In the genomic region with DNA sequence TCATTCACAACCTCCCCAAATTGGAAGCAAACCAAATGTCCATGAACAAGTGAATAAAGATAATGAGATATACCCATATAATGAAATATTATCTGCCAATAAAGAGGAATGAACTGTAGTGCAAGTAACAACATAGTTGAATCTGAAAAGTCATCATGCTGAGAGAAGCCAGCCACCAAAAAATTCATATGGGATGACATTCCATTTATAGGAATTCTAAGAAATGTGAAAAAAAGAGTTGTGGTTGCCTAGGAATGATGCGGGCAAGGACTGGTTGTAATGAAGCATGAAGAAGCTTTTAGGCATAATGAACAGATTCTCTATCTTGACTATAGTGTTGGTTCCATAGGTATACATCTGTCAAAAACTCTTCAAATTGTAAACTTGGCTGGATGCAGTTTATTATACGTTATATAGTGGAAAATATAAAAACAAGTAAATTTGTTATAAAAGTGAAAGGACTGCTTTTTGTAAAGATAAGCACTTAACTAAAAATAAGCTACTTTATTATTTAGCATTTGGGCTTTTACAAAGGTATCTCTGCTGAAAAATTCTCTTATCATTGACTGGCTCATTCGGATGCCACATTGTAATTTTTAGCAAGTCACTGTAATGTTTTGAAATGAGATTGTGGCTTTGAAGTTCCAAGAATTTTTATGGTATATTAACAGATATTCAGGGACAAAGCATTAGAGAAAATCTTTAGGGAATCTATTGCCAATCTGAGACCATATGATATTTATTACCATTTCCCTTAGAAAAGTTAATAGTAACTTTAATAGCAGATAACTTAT, we compare ENCODE assay signal across 25 cellular contexts. TPM values are rescaled to one million over a fixed set of nuclear protein-coding genes. Genes with fewer than 3 reads are reported as not detected.
DNase-seq lines count a peak whose midpoint lies in the region; ATAC-seq and TF ChIP-seq lines count a peak whose summit lies in the region.
"Had no signal": no experiment of that assay in that cellular context is flagged by ENCODE, and none has a peak within 500 bp of the region (broad histone marks: within the 10 kb centered on the region; RNA-seq: fewer than 3 reads in every experiment).

No MANE protein-coding gene starts in this region.

- no peak overlapping the region for H3K9ac ChIP-seq in mammary epithelial cell (ENCODE audit: insufficient read depth, low read length)

- H3K27ac ChIP-seq in PC-9 (peak overlapping the region; percentile 7; the same call in 1 of the 2 replicates), mammary epithelial cell (ENCODE audit: insufficient read depth, low read depth, low read length) (no peak overlapping the region), osteoblast (ENCODE audit: low read depth, low read length) (peak overlapping the region; percentile 16)
- H3K27ac ChIP-seq: HL-60, thoracic aorta had no signal

- no peaks in the 10 kb centered on the region for H3K9me2 ChIP-seq in PC-9 (ENCODE audit: insufficient read depth)

- intact Hi-C loops in PC-9 (cut with micrococcal nuclease; ENCODE audit: unreplicated experiment) = loop anchor here (5.0 kb wide), 1 partner anchor 330 kb away; no protein-coding TSS in a partner anchor
- intact Hi-C loops in mammary epithelial cell (cut with micrococcal nuclease) = no loop called here

- WGBS in mammary epithelial cell (ENCODE audit: low coverage, missing lambda C conversion rate) = 100% methylated on average over 3 of the region's 3 CpGs

- no peak overlapping the region for H3K4me2 ChIP-seq in PC-9
- H3K4me2 ChIP-seq in mammary epithelial cell (ENCODE audit: insufficient read depth, low read depth, low read length) = no peak overlapping the region
- no peak overlapping the region for H3K4me2 ChIP-seq in osteoblast (ENCODE audit: insufficient read depth, low read length)

- no peak overlapping the region for H2AFZ ChIP-seq in PC-9
- H2AFZ ChIP-seq in mammary epithelial cell (ENCODE audit: low read depth, low read length) = no peak overlapping the region
- H2AFZ ChIP-seq in osteoblast (ENCODE audit: low read length) = no peak overlapping the region

- no peaks in the 10 kb centered on the region for H3K4me1 ChIP-seq in PC-9 (replicated peaks; ENCODE audit: insufficient read depth)
- H3K4me1 ChIP-seq in mammary epithelial cell (ENCODE audit: insufficient read depth, low read length) = no peaks in the 10 kb centered on the region
- peaks cover 13% of the 10 kb centered on the region for H3K4me1 ChIP-seq in osteoblast (ENCODE audit: insufficient read depth, low read length)

- no peak overlapping the region for H3K4me3 ChIP-seq in BJ (ENCODE audit: low read depth, low read length)
- no peak overlapping the region for H3K4me3 ChIP-seq in PC-9
- H3K4me3 ChIP-seq in mammary epithelial cell (replicated peaks in 1 of 3; ENCODE audit: insufficient read depth in 1 of 3, low read depth in 2 of 3, low read length in 3 of 3) = no peak overlapping the region
- H3K4me3 ChIP-seq in osteoblast (ENCODE audit: insufficient read depth, low read length) = no peak overlapping the region
- H3K4me3 ChIP-seq: thoracic aorta had no signal

- H3K36me3 ChIP-seq in BJ (ENCODE audit: control insufficient read depth, insufficient read depth, low read length) = peaks cover 3% of the 10 kb centered on the region; the same call in 1 of the 2 replicates
- H3K36me3 ChIP-seq in PC-9 (ENCODE audit: low read depth) = peaks cover 78% of the 10 kb centered on the region
- peaks cover 23% of the 10 kb centered on the region for H3K36me3 ChIP-seq in mammary epithelial cell (ENCODE audit: insufficient read depth, low read length)
- H3K36me3 ChIP-seq in osteoblast (ENCODE audit: insufficient read depth, low read length) = peaks cover 70% of the 10 kb centered on the region

- peaks cover 61% of the 10 kb centered on the region for H3F3A ChIP-seq in PC-9 (ENCODE audit: insufficient read depth, low read depth)

- dilution Hi-C loops in mammary epithelial cell (cut with HindIII; ENCODE audit: low sequenced_read_pairs) = no loop called here

- H4K20me1 ChIP-seq in PC-9 (ENCODE audit: insufficient read depth) = peaks cover 10% of the 10 kb centered on the region; the same call in 1 of the 2 replicates
- H4K20me1 ChIP-seq in mammary epithelial cell (ENCODE audit: insufficient read depth, low read length) = no peaks in the 10 kb centered on the region
- no peaks in the 10 kb centered on the region for H4K20me1 ChIP-seq in osteoblast (ENCODE audit: insufficient read depth, low read length)

- no peaks in the 10 kb centered on the region for H3K79me2 ChIP-seq in PC-9 (ENCODE audit: low read depth)
- no peaks in the 10 kb centered on the region for H3K79me2 ChIP-seq in mammary epithelial cell (ENCODE audit: insufficient read depth, low read length)
- peaks cover 2% of the 10 kb centered on the region for H3K79me2 ChIP-seq in osteoblast (ENCODE audit: insufficient read depth, low read length)

- in situ Hi-C loops in mammary epithelial cell (cut with MboI; ENCODE audit: low sequenced_read_pairs in 2 of 2) = no loop called here

- TF ChIP-seq CTCF in BJ (IDR thresholded peaks at IDR 0.05; ENCODE audit: insufficient read depth, low read depth, low read length) (no peak), PC-9 (conservative IDR thresholded peaks at IDR 0.05) (no peak), mammary epithelial cell (conservative IDR thresholded peaks at IDR 0.05 in 1 of 2, IDR thresholded peaks at IDR 0.05 in 1 of 2; ENCODE audit: extremely low read depth in 1 of 2, insufficient read depth in 1 of 2, low read depth in 1 of 2, low read length in 2 of 2) (no peak), osteoblast (IDR thresholded peaks at IDR 0.05; ENCODE audit: extremely low read depth, low read depth, low read length) (no peak)

- H3K27me3 ChIP-seq in BJ (ENCODE audit: control insufficient read depth, insufficient read depth, low read length) = no peaks in the 10 kb centered on the region
- no peaks in the 10 kb centered on the region for H3K27me3 ChIP-seq in PC-9 (ENCODE audit: insufficient read depth, low read depth)
- no peaks in the 10 kb centered on the region for H3K27me3 ChIP-seq in mammary epithelial cell (ENCODE audit: insufficient read depth, low read length)
- no peaks in the 10 kb centered on the region for H3K27me3 ChIP-seq in osteoblast (ENCODE audit: insufficient read depth, low read length)

- BruUV-seq in PC-9 (replicated peaks; lab: Mats Ljungman, UMichigan) (no TSS peak), mammary epithelial cell (replicated peaks; lab: Mats Ljungman, UMichigan) (TSS peak; percentile 4)

- no peak for ATAC-seq in HG03045 (IDR thresholded peaks at IDR 0.05; ENCODE audit: unreplicated experiment)
- ATAC-seq: activated T-helper 17 cell treated with anti-CD3 and anti-CD28 coated beads, Interleukin-2, amount 50 U/mL, for 72 hours; left colon; natural killer cell treated with Interleukin-12 subunit alpha and Interleukin-12 subunit beta and Interleukin-15 and Interleukin-18, amount 100 ng/mL, for 72 hours; Right ventricle myocardium inferior had no signal

- H3K9me3 ChIP-seq in PC-9 (ENCODE audit: insufficient read depth, low read depth) = no peaks in the 10 kb centered on the region
- no peaks in the 10 kb centered on the region for H3K9me3 ChIP-seq in mammary epithelial cell (replicated peaks; ENCODE audit: insufficient read depth, low read length)
- no peaks in the 10 kb centered on the region for H3K9me3 ChIP-seq in osteoblast (ENCODE audit: low read depth, low read length)
- H3K9me3 ChIP-seq: thoracic aorta had no signal

- POLR2A ChIA-PET in BJ (lab: Charles Lee) = interaction anchor here (0.5 kb wide), 1 partner anchor 141 kb away, joined by 3 read pairs; no protein-coding TSS in a partner anchor
- POLR2A ChIA-PET in PC-9 (lab: Charles Lee; ENCODE audit: unreplicated experiment) = interaction anchor here (0.6 kb wide), 1 partner anchor 131 kb away, joined by 3 read pairs; no protein-coding TSS in a partner anchor

- CTCF ChIA-PET in BJ (lab: Yijun Ruan, JAX) (interaction anchor here (0.6 to 1.8 kb wide), 5 partner anchors 12 to 332 kb away, joined by 3 to 6 read pairs (median 3); no protein-coding TSS in a partner anchor), PC-9 (lab: Charles Lee) (interaction anchor here (0.6 to 0.7 kb wide), 3 partner anchors 101 to 1442 kb away, joined by 3 to 8 read pairs (median 3); no protein-coding TSS in a partner anchor), mammary epithelial cell (lab: Charles Lee; ENCODE audit: low non-redundant PET) (no interaction called here)

- peak; percentile 34 for DNase-seq in BJ (ENCODE audit: low read depth)
- no peak for DNase-seq in PC-9
- no peak for DNase-seq in mammary epithelial cell
- no peak for DNase-seq in osteoblast (ENCODE audit: insufficient read length, low spot score, missing footprints)
- no peak for DNase-seq in NCI-H748 treated with DMSO at 0.1 percent for 48 hours (lab: John Stamatoyannopoulos, UW)
- no peak for DNase-seq in activated gamma-delta T cell (lab: John Stamatoyannopoulos, UW)
- DNase-seq in amygdala (lab: John Stamatoyannopoulos, UW) = no peak
- DNase-seq: activated CD4-positive, alpha-beta T cell treated with anti-CD3 and anti-CD28 coated beads, Interleukin-2, amount 10 ng/mL, durations not matched to agents 24 days and 14 days; central memory CD4-positive, alpha-beta T cell; COR-L47; DND-41; left colon; NCI-H1436 treated with DMSO at 0.1 percent for 48 hours; NCI-H2171 treated with DMSO at 0.1 percent for 48 hours; NCI-H526; stimulated activated CD4-positive, alpha-beta T cell treated with anti-CD3 and anti-CD28 coated beads, Interleukin-1b, Interleukin-23, amount 100 ng/mL, for 48 hours; stimulated activated naive CD4-positive, alpha-beta T cell had no signal

RNA-seq across cellular contexts. Expression of gene TTC23L, which starts 21.2 kb away (rescaled TPM):
- polyA plus RNA-seq in BJ (2011; rRNA removed) (0.26 TPM in 1 of 2 replicates, not detected in the other), mammary epithelial cell (0.10 TPM)
- not detected in 2 replicates for polyA minus RNA-seq in BJ (2011; rRNA and poly(A)+ RNA removed)
- total RNA-seq in PC-9 (2021) (3.9 and 7.1 TPM in 2 replicates), mammary epithelial cell (under 1 TPM in 1 of 2 donors, not detected in 1; 0.17 TPM), osteoblast (0.29 TPM in 1 of 2 replicates, not detected in the other)
- not detected for polyA minus RNA-seq in mammary epithelial cell
- total RNA-seq: activated CD4-positive, alpha-beta T cell treated with anti-CD3 and anti-CD28 coated beads, Interleukin-2, amount 10 ng/mL, durations not matched to agents 24 days and 14 days; epithelial cell of proximal tubule; natural killer cell treated with Interleukin-12 subunit alpha and Interleukin-12 subunit beta and Interleukin-15 and Interleukin-18, amount 100 ng/mL, for 72 hours; Right ventricle myocardium inferior had no signal
- polyA plus RNA-seq: IgD-negative memory B cell had no signal
